Comparison of ENCODE assay signal across 12 cellular contexts in genomic region chr16:56946767-56947603, GRCh38. TPM values are rescaled to one million over a fixed set of nuclear protein-coding genes. Genes with fewer than 3 reads are reported as not detected.
DNase-seq lines count a peak whose midpoint lies in the region; ATAC-seq, FAIRE-seq and TF ChIP-seq lines count a peak whose summit lies in the region.
"Had no signal": no experiment of that assay in that cellular context is flagged by ENCODE, and none has a peak within 500 bp of the region (broad histone marks: within the 10 kb centered on the region; RNA-seq: fewer than 3 reads in every experiment).

No MANE protein-coding gene starts in this region.

- H3K27ac Mint-ChIP-seq in Caco-2 (ENCODE audit: unreplicated experiment) (peak overlapping the region; percentile 31), GM23338 (peak overlapping the region; percentile 50; the same call in 1 of the 2 replicates), astrocyte (ENCODE audit: unreplicated experiment) (peak overlapping the region; percentile 58)

- H3K79me2 ChIP-seq in GM23338 (replicated peaks; ENCODE audit: insufficient read depth) (no peaks in the 10 kb centered on the region), astrocyte (ENCODE audit: insufficient read depth, low read length) (no peaks in the 10 kb centered on the region), hepatocyte (no peaks in the 10 kb centered on the region)

- peaks cover 4% of the 10 kb centered on the region; the same call in 1 of the 2 replicates for H3K4me1 ChIP-seq in Caco-2
- H3K4me1 ChIP-seq in GM23338 (ENCODE audit: insufficient read depth), result no peaks in the 10 kb centered on the region
- H3K4me1 ChIP-seq in astrocyte (ENCODE audit: insufficient read depth, low read length), result peaks cover 9% of the 10 kb centered on the region
- H3K4me1 ChIP-seq in neutrophil (ENCODE audit: control insufficient read depth in 1 of 2, insufficient read depth in 1 of 2, low read depth in 1 of 2, low read length in 1 of 2), result peaks cover 3 to 6% of the 10 kb centered on the region in 2 experiments
- H3K4me1 ChIP-seq in hepatocyte (ENCODE audit: insufficient read depth), result no peaks in the 10 kb centered on the region

- H3K9me3 ChIP-seq in Caco-2 (no peaks in the 10 kb centered on the region), astrocyte (ENCODE audit: insufficient read depth, low read depth, low read length) (no peaks in the 10 kb centered on the region), neutrophil (no peaks in the 10 kb centered on the region), hepatocyte (ENCODE audit: low read depth) (no peaks in the 10 kb centered on the region)

- no peaks in the 10 kb centered on the region for H3F3A ChIP-seq in GM23338 (replicated peaks; ENCODE audit: low read depth)

- H3K9me2 ChIP-seq in GM23338 (ENCODE audit: insufficient read depth), result no peaks in the 10 kb centered on the region
- no peaks in the 10 kb centered on the region for H3K9me2 ChIP-seq in hepatocyte (replicated peaks; ENCODE audit: insufficient read depth)

- H2AFZ ChIP-seq in GM23338 (no peak overlapping the region), astrocyte (ENCODE audit: low read depth, low read length) (no peak overlapping the region), hepatocyte (no peak overlapping the region)

- H3K4me3 ChIP-seq in Caco-2 (ENCODE audit: low read depth, low read length), result no peak overlapping the region
- no peak overlapping the region for H3K4me3 ChIP-seq in GM23338
- H3K4me3 ChIP-seq in astrocyte (ENCODE audit: insufficient read depth, low read depth, low read length), result no peak overlapping the region
- no peak overlapping the region for H3K4me3 ChIP-seq in neutrophil (ENCODE audit: low read depth in 1 of 2, low read length in 1 of 2)
- no peak overlapping the region for H3K4me3 ChIP-seq in hepatocyte

- no peak for DNase-seq in Caco-2
- no peak for DNase-seq in GM23338 (ENCODE audit: low spot score)
- DNase-seq in astrocyte (ENCODE audit: low read depth), result no peak
- DNase-seq in hepatocyte (ENCODE audit: low spot score), result no peak
- no peak for DNase-seq in posterior cingulate gyrus
- DNase-seq in NCI-H2029 (lab: John Stamatoyannopoulos, UW), result no peak
- DNase-seq: DMS79, left cardiac atrium, NCI-H526 had no signal

- H3K9me3 Mint-ChIP-seq in Caco-2 (ENCODE audit: unreplicated experiment), result no peaks in the 10 kb centered on the region
- no peaks in the 10 kb centered on the region for H3K9me3 Mint-ChIP-seq in GM23338
- no peaks in the 10 kb centered on the region for H3K9me3 Mint-ChIP-seq in astrocyte (ENCODE audit: unreplicated experiment)

- POLR2A ChIA-PET in Caco-2 (lab: Charles Lee), result interaction anchor here (0.6 to 1.3 kb wide), 2 partner anchors 15 to 26 kb away, joined by 3 to 4 read pairs; partner anchors contain the start of gene HERPUD1

- H3K27me3 ChIP-seq in Caco-2 (replicated peaks; ENCODE audit: control insufficient read depth, insufficient read depth, low read length) (no peaks in the 10 kb centered on the region), GM23338 (ENCODE audit: insufficient read depth) (no peaks in the 10 kb centered on the region), astrocyte (ENCODE audit: insufficient read depth, low read length) (no peaks in the 10 kb centered on the region), neutrophil (no peaks in the 10 kb centered on the region), hepatocyte (no peaks in the 10 kb centered on the region)

- intact Hi-C loops in Caco-2 (cut with micrococcal nuclease; ENCODE audit: unreplicated experiment) (no loop called here), posterior cingulate gyrus (cut with DNase I) (no loop called here)

- peaks cover 5% of the 10 kb centered on the region; the same call in 1 of the 2 replicates for H4K20me1 ChIP-seq in GM23338 (replicated peaks; ENCODE audit: insufficient read depth)
- H4K20me1 ChIP-seq in astrocyte (ENCODE audit: insufficient read depth, low read length), result peaks cover 59% of the 10 kb centered on the region
- peaks cover 3% of the 10 kb centered on the region for H4K20me1 ChIP-seq in hepatocyte (ENCODE audit: insufficient read depth, poor library complexity, severe bottlenecking)

- BruUV-seq in Caco-2 (replicated peaks; lab: Mats Ljungman, UMichigan), result no TSS peak

- H3K9ac ChIP-seq in astrocyte (ENCODE audit: low read length), result no peak overlapping the region

- peak overlapping the region; percentile 25 for H3K4me3 Mint-ChIP-seq in Caco-2 (ENCODE audit: unreplicated experiment)
- H3K4me3 Mint-ChIP-seq in GM23338, result no peak overlapping the region
- no peak overlapping the region for H3K4me3 Mint-ChIP-seq in astrocyte (ENCODE audit: unreplicated experiment)

- H3K27me3 Mint-ChIP-seq in Caco-2 (ENCODE audit: insufficient read depth, unreplicated experiment), result no peaks in the 10 kb centered on the region
- H3K27me3 Mint-ChIP-seq in GM23338 (ENCODE audit: insufficient read depth, low read depth, poor library complexity), result peaks cover 14% of the 10 kb centered on the region
- no peaks in the 10 kb centered on the region for H3K27me3 Mint-ChIP-seq in astrocyte (ENCODE audit: low read depth, unreplicated experiment)

- H3K27ac ChIP-seq in GM23338 (ENCODE audit: low read depth) (peak overlapping the region; percentile 63; the same call in 1 of the 2 replicates), astrocyte (ENCODE audit: low read depth, low read length) (no peak overlapping the region), neutrophil (peak overlapping the region; percentile 15), hepatocyte (no peak overlapping the region)

- TF ChIP-seq CTCF in Caco-2 (IDR thresholded peaks at IDR 0.05; ENCODE audit: insufficient read depth in 1 of 2, low read depth in 1 of 2, low read length in 1 of 2, severe bottlenecking in 1 of 2, unreplicated experiment in 1 of 2), result no peak
- TF ChIP-seq CTCF in GM23338 (conservative IDR thresholded peaks at IDR 0.05; ENCODE audit: low read depth in 2 of 2), result no peak
- no peak for TF ChIP-seq CTCF in astrocyte (IDR thresholded peaks at IDR 0.05; ENCODE audit: insufficient read depth, low read depth, low read length)
- TF ChIP-seq CTCF in neutrophil (IDR thresholded peaks at IDR 0.05), result no peak
- no peak for TF ChIP-seq CTCF in hepatocyte (IDR thresholded peaks at IDR 0.05; ENCODE audit: poor library complexity)

- 88% methylated on average over 10 of the region's 10 CpGs for WGBS in hepatocyte (ENCODE audit: low lambda C conversion rate, missing lambda C conversion rate)

- H3K4me2 ChIP-seq in GM23338 (no peak overlapping the region), astrocyte (ENCODE audit: low read length) (no peak overlapping the region), hepatocyte (no peak overlapping the region)

- CTCF ChIA-PET in Caco-2 (lab: Charles Lee), result interaction anchor here (0.5 to 1.3 kb wide), 2 partner anchors 16 to 76 kb away, joined by 3 read pairs; no protein-coding TSS in a partner anchor

- peaks cover 3% of the 10 kb centered on the region; the same call in 1 of the 2 replicates for H3K36me3 ChIP-seq in Caco-2 (ENCODE audit: control insufficient read depth, insufficient read depth, low read length)
- peaks cover 21% of the 10 kb centered on the region for H3K36me3 ChIP-seq in GM23338 (ENCODE audit: insufficient read depth)
- H3K36me3 ChIP-seq in astrocyte (ENCODE audit: insufficient read depth, low read length), result peaks cover 37% of the 10 kb centered on the region
- H3K36me3 ChIP-seq in neutrophil, result peaks cover 74% of the 10 kb centered on the region
- H3K36me3 ChIP-seq in hepatocyte (replicated peaks; ENCODE audit: insufficient read depth, low read depth), result peaks cover 4% of the 10 kb centered on the region

- ATAC-seq in GM23338, result no peak

- FAIRE-seq in astrocyte (lab: Jason Lieb, UNC), result no peak
- FAIRE-seq: H1 had no signal

- peaks cover 27% of the 10 kb centered on the region for H3K4me1 Mint-ChIP-seq in Caco-2 (ENCODE audit: low read depth, unreplicated experiment)
- peaks cover 13% of the 10 kb centered on the region for H3K4me1 Mint-ChIP-seq in GM23338
- peaks cover 22% of the 10 kb centered on the region for H3K4me1 Mint-ChIP-seq in astrocyte (ENCODE audit: low read depth, unreplicated experiment)

- H3K36me3 Mint-ChIP-seq in Caco-2 (ENCODE audit: insufficient read depth, unreplicated experiment), result peaks cover 79% of the 10 kb centered on the region
- peaks cover 32% of the 10 kb centered on the region for H3K36me3 Mint-ChIP-seq in GM23338 (ENCODE audit: low read depth)
- H3K36me3 Mint-ChIP-seq in astrocyte (ENCODE audit: low read depth, unreplicated experiment), result peaks cover 14% of the 10 kb centered on the region

TF ChIP-seq in GM23338, 12 proteins besides CTCF, POLR2A, EP300 and RAD21:
- TF ChIP-seq STAT1 (IDR thresholded peaks at IDR 0.05; ENCODE audit: unreplicated experiment), result no peak
- no peak for TF ChIP-seq ETS1 (IDR thresholded peaks at IDR 0.05)

RNA-seq across cellular contexts. Expression of gene CETP, which starts 14.8 kb away (rescaled TPM):
- not detected in 2 replicates for total RNA-seq in Caco-2 (2022)
- total RNA-seq in GM23338 (2014; rRNA removed; shearing (Covaris generic)), result not detected in 2 replicates
- polyA plus RNA-seq in GM23338 (2016; fragmentation: Nextera tagmentation; extraction: Ambion mirVana), result 0.12 TPM in 1 of 2 replicates, not detected in the other
- 0.17 TPM in 1 of 2 replicates, not detected in the other for total RNA-seq in astrocyte
- not detected in 2 replicates for total RNA-seq in hepatocyte
- polyA plus RNA-seq in hepatocyte, result not detected in 2 replicates
- total RNA-seq: fibroblast of villous mesenchyme, H1 had no signal
- polyA plus RNA-seq: H1 had no signal

RNA-seq across cellular contexts. Expression of gene HERPUD1, which starts 15.0 kb away (rescaled TPM):
- 240 and 296 TPM in 2 replicates for total RNA-seq in Caco-2 (2022)
- total RNA-seq in GM23338 (2014; rRNA removed; shearing (Covaris generic)), result 42.7 and 44.1 TPM in 2 replicates
- 33.6 and 41.1 TPM in 2 replicates for polyA plus RNA-seq in GM23338 (2016; fragmentation: Nextera tagmentation; extraction: Ambion mirVana)
- 234 and 252 TPM in 2 replicates for total RNA-seq in astrocyte
- total RNA-seq in hepatocyte, result 201 and 253 TPM in 2 replicates
- polyA plus RNA-seq in hepatocyte, result 185 and 199 TPM in 2 replicates

RNA-seq across cellular contexts. Expression of gene NLRC5, which starts 42.4 kb away (rescaled TPM):
- total RNA-seq in Caco-2 (2022) (1.6 and 1.9 TPM in 2 replicates), astrocyte (29.9 and 33.1 TPM in 2 replicates), hepatocyte (1.3 and 6.4 TPM in 2 replicates)
- 3.9 and 8.1 TPM in 2 replicates for total RNA-seq in GM23338 (2014; rRNA removed; shearing (Covaris generic))
- polyA plus RNA-seq in GM23338 (2016; fragmentation: Nextera tagmentation; extraction: Ambion mirVana) (1.4 and 2.3 TPM in 2 replicates), hepatocyte (4.5 and 7.0 TPM in 2 replicates)

Comparison
In these comparisons a context has a peak if more than half of its experiments do, and no peak if none do; other contexts are left out.
1. H3K27ac ChIP-seq: peak in GM23338 (single experiment) and neutrophil (single experiment); none in astrocyte (single experiment) and hepatocyte (single experiment).
2. Peak in every context shown above with its lines, with median percentiles within 50 percentile points of each other: H3K27ac Mint-ChIP-seq.